In genomic region chr22:25786165-25786564, GRCh38 we compare ENCODE assay signal across 3 cellular contexts.
"Had no signal": no experiment of that assay in that cellular context is flagged by ENCODE, and none has a peak within 500 bp of the region (broad histone marks: within the 10 kb centered on the region; RNA-seq: fewer than 3 reads in every experiment).

No MANE protein-coding gene starts in this region.

- DNase-seq: GDM1, GF-D8 had no signal

- ATAC-seq: GM12878 had no signal

- H3K4me3 ChIP-seq: GM12878 had no signal
